18 cellular contexts compared by ENCODE assay signal in genomic region chr6:103154779-103155572, GRCh38.
"Had no signal": no experiment of that assay in that cellular context is flagged by ENCODE, and none has a peak within 500 bp of the region (broad histone marks: within the 10 kb centered on the region; RNA-seq: fewer than 3 reads in every experiment).

No MANE protein-coding gene starts in this region.

- H3K36me3 Mint-ChIP-seq: naive thymus-derived CD4-positive, alpha-beta T cell had no signal

- H3K27me3 Mint-ChIP-seq: naive thymus-derived CD4-positive, alpha-beta T cell had no signal

- H3K27me3 ChIP-seq: colonic mucosa, foreskin keratinocyte, neutrophil, sigmoid colon had no signal

- H3K9me3 Mint-ChIP-seq: endodermal cell, nephron progenitor cell had no signal

- H3K4me3 Mint-ChIP-seq: endodermal cell; naive thymus-derived CD4-positive, alpha-beta T cell; nephron progenitor cell had no signal

- H3K9me3 ChIP-seq: colonic mucosa, neutrophil, sigmoid colon had no signal

- H3K27ac ChIP-seq: colonic mucosa, foreskin keratinocyte, neutrophil, sigmoid colon, skin epidermis had no signal

- H3K4me1 Mint-ChIP-seq: naive thymus-derived CD4-positive, alpha-beta T cell; nephron progenitor cell had no signal

- FAIRE-seq: endothelial cell of umbilical vein had no signal

- ATAC-seq: foreskin keratinocyte; naive thymus-derived CD4-positive, alpha-beta T cell had no signal

- H3K4me1 ChIP-seq: colonic mucosa, foreskin keratinocyte, sigmoid colon had no signal

- DNase-seq: colonic mucosa; dermis blood vessel endothelial cell; endodermal cell; erythroblast; foreskin keratinocyte; hippocampal formation; kidney glomerular epithelial cell; mammary epithelial cell; naive thymus-derived CD4-positive, alpha-beta T cell; nephron progenitor cell; posterior cingulate gyrus; sigmoid colon; stimulated activated CD4-positive, alpha-beta T cell treated with anti-CD3 and anti-CD28 coated beads, Interleukin-12 subunit alpha, Interleukin-12 subunit beta, amount 100 ng/mL, for 4 hours; stimulated activated naive CD4-positive, alpha-beta T cell treated with Interleukin-2 at 50 U/mL for 16 hours; trophoblast cell had no signal

- H3K27ac Mint-ChIP-seq: endodermal cell; naive thymus-derived CD4-positive, alpha-beta T cell; nephron progenitor cell had no signal

- H3K4me3 ChIP-seq: colonic mucosa, sigmoid colon, skin epidermis had no signal

- H3K36me3 ChIP-seq: colonic mucosa, neutrophil, sigmoid colon had no signal
